In genomic region chr13:98484289-98485219, GRCh38 we compare ENCODE assay signal across 8 cellular contexts.
DNase-seq lines count a peak whose midpoint lies in the region; ATAC-seq and TF ChIP-seq lines count a peak whose summit lies in the region.

No MANE protein-coding gene starts in this region.

- no TSS peak for BruUV-seq in Panc1 (replicated peaks; lab: Mats Ljungman, UMichigan)

- no peak for TF ChIP-seq CTCF in Panc1 (IDR thresholded peaks at IDR 0.05)
- TF ChIP-seq CTCF in fibroblast of villous mesenchyme (IDR thresholded peaks at IDR 0.05; ENCODE audit: insufficient read depth, low read depth, low read length): no peak
- no peak for TF ChIP-seq CTCF in tibial artery (IDR thresholded peaks at IDR 0.05)

- CTCF ChIA-PET in Panc1 (lab: Charles Lee): interaction anchor here (0.6 kb wide), 1 partner anchor 9 kb away, joined by 5 read pairs; no protein-coding TSS in a partner anchor

- peak overlapping the region; percentile 97 for H3K27ac Mint-ChIP-seq in activated T-helper 17 cell treated with anti-CD3 and anti-CD28 coated beads, Interleukin-2, amount 50 U/mL, for 72 hours

- ATAC-seq in HG03432 (IDR thresholded peaks at IDR 0.05; ENCODE audit: unreplicated experiment) (peak; percentile 52), Panc1 (peak; percentile 58)
- peak; percentile 77 for ATAC-seq in activated T-helper 17 cell treated with anti-CD3 and anti-CD28 coated beads, Interleukin-2, amount 50 U/mL, for 72 hours (replicated peaks)

- no peaks in the 10 kb centered on the region for H3K9me3 Mint-ChIP-seq in activated T-helper 17 cell treated with anti-CD3 and anti-CD28 coated beads, Interleukin-2, amount 50 U/mL, for 72 hours

- no peaks in the 10 kb centered on the region for H3K27me3 ChIP-seq in Panc1 (ENCODE audit: control insufficient read depth, insufficient read depth, low read length)
- no peaks in the 10 kb centered on the region for H3K27me3 ChIP-seq in tibial artery

- POLR2A ChIA-PET in Panc1 (lab: Charles Lee): interaction anchor here (0.5 to 0.6 kb wide), 2 partner anchors 59 to 141 kb away, joined by 3 read pairs; no protein-coding TSS in a partner anchor

- DNase-seq in ELR (ENCODE audit: low read depth): peak; percentile 99
- DNase-seq in Panc1 (ENCODE audit: low read depth, low spot score): peak; percentile 53
- DNase-seq in fibroblast of villous mesenchyme (ENCODE audit: low read depth): peak; percentile 98
- peak; percentile 45 for DNase-seq in occipital lobe (lab: John Stamatoyannopoulos, UW)
- peak; percentile 90 to 95 for DNase-seq in tibial artery
- no peak for DNase-seq in DMS114 treated with DMSO at 0.1 percent for 48 hours (lab: John Stamatoyannopoulos, UW; ENCODE audit: unreplicated experiment)

- H3K9me3 ChIP-seq in Panc1 (ENCODE audit: control insufficient read depth, insufficient read depth, low read depth, low read length) (no peaks in the 10 kb centered on the region), tibial artery (no peaks in the 10 kb centered on the region)

- in situ Hi-C loops in Panc1 (cut with HindIII; ENCODE audit: low pct_unique_long_range_greater_than_20kb, low sequenced_read_pairs): no loop called here

- H3K4me1 ChIP-seq in Panc1 (ENCODE audit: control insufficient read depth, insufficient read depth, low read length): peaks cover 7% of the 10 kb centered on the region
- H3K4me1 ChIP-seq in tibial artery: peaks cover 0 to 51% (median 45%) of the 10 kb centered on the region in 4 donors

- peaks cover 70% of the 10 kb centered on the region for H3K4me1 Mint-ChIP-seq in activated T-helper 17 cell treated with anti-CD3 and anti-CD28 coated beads, Interleukin-2, amount 50 U/mL, for 72 hours

- peaks cover 78% of the 10 kb centered on the region for H3K36me3 Mint-ChIP-seq in activated T-helper 17 cell treated with anti-CD3 and anti-CD28 coated beads, Interleukin-2, amount 50 U/mL, for 72 hours (ENCODE audit: low read depth)

- H3K27me3 Mint-ChIP-seq in activated T-helper 17 cell treated with anti-CD3 and anti-CD28 coated beads, Interleukin-2, amount 50 U/mL, for 72 hours: no peaks in the 10 kb centered on the region

- H3K27ac ChIP-seq in Panc1 (ENCODE audit: low read length) (no peak overlapping the region; the same call in 1 of the 2 replicates), tibial artery (peak overlapping the region; percentile 76 to 83)

- no peaks in the 10 kb centered on the region for H3K36me3 ChIP-seq in Panc1 (ENCODE audit: control insufficient read depth, insufficient read depth, low read length)
- H3K36me3 ChIP-seq in tibial artery: peaks cover 0 to 6% (median 0%) of the 10 kb centered on the region in 3 donors

- H3K4me3 Mint-ChIP-seq in activated T-helper 17 cell treated with anti-CD3 and anti-CD28 coated beads, Interleukin-2, amount 50 U/mL, for 72 hours: peak overlapping the region; percentile 78

- intact Hi-C loops in Panc1 (cut with micrococcal nuclease; ENCODE audit: unreplicated experiment) (no loop called here), tibial artery (cut with DNase I; ENCODE audit: low total_unique reads) (loop anchor here (1.0 kb wide), 1 partner anchor 93 kb away; the partner anchor contains the start of gene STK24)

- H3K4me3 ChIP-seq in Panc1 (ENCODE audit: low read depth in 2 of 2, low read length in 2 of 2) (peak overlapping the region in 1 of 2 experiments; percentile 18; a peak in 1 of 4 replicates), fibroblast of villous mesenchyme (ENCODE audit: low read depth, low read length) (peak overlapping the region; percentile 32), tibial artery (peak overlapping the region; percentile 6 to 31)
